In the genomic region with DNA sequence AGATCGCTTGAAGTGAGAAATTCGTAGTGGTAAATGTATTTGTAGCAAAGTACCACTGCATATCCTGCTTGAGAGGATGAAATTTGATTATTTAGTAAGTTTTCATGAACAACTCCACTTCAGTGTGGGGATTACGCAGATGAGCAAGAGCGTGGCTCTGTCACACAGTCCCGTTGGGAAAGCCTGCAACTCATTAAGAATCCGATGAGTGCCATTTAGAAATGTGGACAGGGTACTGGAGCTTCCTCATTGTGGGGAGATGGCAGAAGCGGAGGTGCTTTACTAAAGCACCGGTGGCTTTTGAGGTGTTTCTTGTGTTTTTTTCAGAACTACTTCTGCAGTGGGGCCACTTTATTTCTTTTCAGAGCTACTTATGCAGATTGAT, we compare ENCODE assay signal across 8 cellular contexts. TPM values are rescaled to one million over a fixed set of nuclear protein-coding genes. Genes with fewer than 3 reads are reported as not detected.
DNase-seq lines count a peak whose midpoint lies in the region; ATAC-seq and TF ChIP-seq lines count a peak whose summit lies in the region.

No MANE protein-coding gene starts in this region.

- no peak overlapping the region for H3K27ac Mint-ChIP-seq in central memory CD8-positive, alpha-beta T cell (ENCODE audit: low read depth)
- no peak overlapping the region for H3K27ac Mint-ChIP-seq in progenitor cell of endocrine pancreas

- peak; percentile 67 for DNase-seq in CD1c-positive myeloid dendritic cell (ENCODE audit: extremely low spot score)
- no peak for DNase-seq in central memory CD8-positive, alpha-beta T cell (ENCODE audit: low spot score in 2 of 2)
- no peak for DNase-seq in progenitor cell of endocrine pancreas (ENCODE audit: low spot score, unreplicated experiment)
- no peak for DNase-seq in effector CD8-positive, alpha-beta T cell (lab: John Stamatoyannopoulos, UW)
- DNase-seq in iPS-NIHi11 (ENCODE audit: low spot score) = no peak
- no peak for DNase-seq in middle frontal gyrus (ENCODE audit: extremely low spot score, low spot score)

- peaks cover 30% of the 10 kb centered on the region for H3K27me3 Mint-ChIP-seq in central memory CD8-positive, alpha-beta T cell
- no peaks in the 10 kb centered on the region for H3K27me3 Mint-ChIP-seq in progenitor cell of endocrine pancreas

- peak; percentile 23 for ATAC-seq in GM19455 (IDR thresholded peaks at IDR 0.05; ENCODE audit: unreplicated experiment)
- peak; percentile 15 for ATAC-seq in HG03520 (IDR thresholded peaks at IDR 0.05; ENCODE audit: unreplicated experiment)
- ATAC-seq in central memory CD8-positive, alpha-beta T cell (replicated peaks; ENCODE audit: extremely low read depth, poor library complexity, severe bottlenecking) = no peak

- H3K36me3 Mint-ChIP-seq in central memory CD8-positive, alpha-beta T cell (ENCODE audit: insufficient read depth) = peaks cover 3% of the 10 kb centered on the region
- no peaks in the 10 kb centered on the region for H3K36me3 Mint-ChIP-seq in progenitor cell of endocrine pancreas (ENCODE audit: insufficient read depth)

- H3K9me3 Mint-ChIP-seq in central memory CD8-positive, alpha-beta T cell = no peaks in the 10 kb centered on the region
- no peaks in the 10 kb centered on the region for H3K9me3 Mint-ChIP-seq in progenitor cell of endocrine pancreas (ENCODE audit: low read depth)

- H3K4me3 Mint-ChIP-seq in central memory CD8-positive, alpha-beta T cell = peak overlapping the region; percentile 73
- H3K4me3 Mint-ChIP-seq in progenitor cell of endocrine pancreas (ENCODE audit: low read depth) = peak overlapping the region; percentile 80

- peaks cover 30% of the 10 kb centered on the region for H3K4me1 Mint-ChIP-seq in central memory CD8-positive, alpha-beta T cell
- H3K4me1 Mint-ChIP-seq in progenitor cell of endocrine pancreas (ENCODE audit: low read depth) = peaks cover 76% of the 10 kb centered on the region

- no peak for TF ChIP-seq CTCF in progenitor cell of endocrine pancreas (IDR thresholded peaks at IDR 0.05; ENCODE audit: unreplicated experiment)

RNA-seq across cellular contexts. Expression of gene TJP2, which starts 1.4 kb away (rescaled TPM):
- total RNA-seq in progenitor cell of endocrine pancreas = 234 and 254 TPM in 2 replicates
